21 cellular contexts compared by ENCODE assay signal in the genomic region with DNA sequence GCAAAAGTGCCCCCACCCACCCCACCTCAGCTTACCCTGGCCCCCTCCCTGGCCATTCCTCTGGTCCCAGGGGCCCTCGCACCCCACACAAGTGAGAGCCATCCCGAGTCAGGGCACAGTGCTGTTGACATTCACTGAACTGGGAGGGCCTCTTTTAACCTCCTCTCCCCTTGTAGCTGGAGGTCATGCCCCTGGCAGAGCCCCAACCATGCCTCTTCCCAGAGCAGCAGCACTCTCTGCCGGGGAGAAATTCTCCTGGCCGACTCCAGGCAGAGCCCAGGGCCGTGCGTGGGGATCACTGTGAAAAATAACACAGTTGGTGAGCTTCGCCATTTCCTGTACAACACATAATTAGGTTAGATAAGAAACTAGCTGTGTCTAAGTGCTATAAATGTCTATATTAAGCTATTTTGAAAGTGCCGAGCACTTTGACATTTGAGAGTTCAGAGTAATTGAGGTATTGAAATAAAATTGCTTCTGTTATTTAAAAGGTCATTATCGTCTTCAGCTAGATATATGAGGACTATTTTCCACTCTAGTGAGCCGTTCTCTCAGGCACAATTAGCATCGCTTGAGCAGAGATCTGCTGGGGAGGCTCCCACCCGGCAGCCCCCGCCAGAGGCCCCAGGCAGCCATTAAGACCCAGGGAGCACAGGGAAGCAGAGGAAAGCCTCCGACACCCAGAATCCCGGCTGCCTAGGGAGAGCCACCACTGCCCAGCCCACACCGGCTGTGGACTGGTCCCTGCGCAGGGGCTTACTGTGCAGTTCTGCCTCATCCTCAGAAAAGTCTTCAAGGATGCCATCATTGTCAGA.
DNase-seq lines count a peak whose midpoint lies in the region; ATAC-seq, FAIRE-seq and TF ChIP-seq lines count a peak whose summit lies in the region.
"Had no signal": no experiment of that assay in that cellular context is flagged by ENCODE, and none has a peak within 500 bp of the region (broad histone marks: within the 10 kb centered on the region; RNA-seq: fewer than 3 reads in every experiment).

No MANE protein-coding gene starts in this region.

- H3K9me3 ChIP-seq in liver (ENCODE audit: control insufficient read depth in 4 of 4, low read length in 3 of 4) (no peaks in the 10 kb centered on the region), HepG2 (ENCODE audit: low read length) (no peaks in the 10 kb centered on the region), adrenal gland (replicated peaks in 1 of 3) (no peaks in the 10 kb centered on the region), right lobe of liver (no peaks in the 10 kb centered on the region), small intestine (ENCODE audit: control insufficient read depth, low read depth) (no peaks in the 10 kb centered on the region)
- H3K9me3 ChIP-seq: A549, BE2C, left lung, mucosa of descending colon had no signal

- TF ChIP-seq EP300 in HepG2 (IDR thresholded peaks at IDR 0.05; ENCODE audit: low read depth in 2 of 2, low read length in 2 of 2) (no peak), HepG2 (CRISPR knock-in tag; IDR thresholded peaks at IDR 0.05; ENCODE audit: borderline replicate concordance) (no peak)

- no peak overlapping the region for H3K9ac ChIP-seq in liver (ENCODE audit: low read depth in 1 of 2, low read length in 2 of 2)
- no peak overlapping the region for H3K9ac ChIP-seq in HepG2 (ENCODE audit: insufficient read depth, low read depth, low read length)
- H3K9ac ChIP-seq: neural progenitor cell had no signal

- H2AFZ ChIP-seq in HepG2 (ENCODE audit: low read length): no peak overlapping the region
- H2AFZ ChIP-seq: neural progenitor cell had no signal

- DNase-seq in HepG2 (ENCODE audit: low spot score): no peak
- peak; percentile 47 to 80 (median 69) for DNase-seq in adrenal gland
- DNase-seq in right lobe of liver: no peak
- DNase-seq in activated CD4-positive, alpha-beta T cell treated with anti-CD3 and anti-CD28 coated beads for 1 hour: no peak
- DNase-seq in small intestine: no peak
- DNase-seq: activated CD4-positive, alpha-beta T cell treated with anti-CD3 and anti-CD28 coated beads for 48 hours; COR-L47; HCEC 1CT; left lung; MM.1S; mucosa of descending colon; NCI-H2107; NCI-H524 treated with DMSO at 0.1 percent for 48 hours; stimulated activated CD8-positive, alpha-beta memory T cell treated with anti-CD3 and anti-CD28 coated beads, Interleukin-4, amount 100 ng/mL, for 48 hours; T-cell had no signal

- in situ Hi-C loops in HepG2 (cut with HindIII; ENCODE audit: extremely low pct_ligation_motif_present, low pct_unique_long_range_greater_than_20kb): no loop called here

- ATAC-seq in HepG2 (no peak; the same call in 2 of the 3 replicates), right lobe of liver (peak; percentile 32 to 55 (median 44)), GM19351 (IDR thresholded peaks at IDR 0.05; ENCODE audit: unreplicated experiment) (no peak), HG03342 (IDR thresholded peaks at IDR 0.05; ENCODE audit: unreplicated experiment) (no peak)
- ATAC-seq: mucosa of descending colon, T-cell had no signal

- H3K4me1 ChIP-seq in liver (ENCODE audit: control insufficient read depth in 4 of 4, insufficient read depth in 4 of 4, low read length in 3 of 4) (peaks cover 0 to 2% (median 0%) of the 10 kb centered on the region in 4 donors), HepG2 (ENCODE audit: insufficient read depth, low read length) (no peaks in the 10 kb centered on the region), adrenal gland (replicated peaks in 1 of 2) (peaks cover 0 to 14% of the 10 kb centered on the region in 2 donors), right lobe of liver (peaks cover 0 to 6% (median 0%) of the 10 kb centered on the region in 4 donors), small intestine (ENCODE audit: control insufficient read depth in 2 of 2, insufficient read depth in 1 of 2, low read depth in 1 of 2, low read length in 1 of 2) (peaks cover 3 to 5% of the 10 kb centered on the region in 2 donors)
- H3K4me1 ChIP-seq: A549, BE2C, left lung, neural progenitor cell had no signal

- H3K79me2 ChIP-seq in HepG2 (ENCODE audit: insufficient read depth, low read length): no peaks in the 10 kb centered on the region

- H3K36me3 ChIP-seq in liver (ENCODE audit: control insufficient read depth in 4 of 4, insufficient read depth in 3 of 4, low read depth in 1 of 4, low read length in 3 of 4) (no peaks in the 10 kb centered on the region), HepG2 (replicated peaks in 1 of 2; ENCODE audit: control insufficient read depth in 1 of 2, insufficient read depth in 2 of 2, low read length in 2 of 2) (no peaks in the 10 kb centered on the region), adrenal gland (replicated peaks in 1 of 2) (no peaks in the 10 kb centered on the region), right lobe of liver (no peaks in the 10 kb centered on the region), small intestine (ENCODE audit: control insufficient read depth in 2 of 2, insufficient read depth in 2 of 2, low read length in 2 of 2) (no peaks in the 10 kb centered on the region)
- H3K36me3 ChIP-seq: BE2C, left lung, neural progenitor cell had no signal

- H3K27me3 ChIP-seq in liver (ENCODE audit: control insufficient read depth in 4 of 4, insufficient read depth in 4 of 4, low read length in 3 of 4) (no peaks in the 10 kb centered on the region), HepG2 (ENCODE audit: control insufficient read depth in 1 of 2, insufficient read depth in 2 of 2, low read length in 2 of 2) (no peaks in the 10 kb centered on the region), adrenal gland (no peaks in the 10 kb centered on the region), right lobe of liver (no peaks in the 10 kb centered on the region), small intestine (ENCODE audit: control insufficient read depth in 2 of 2, insufficient read depth in 2 of 2, low read length in 2 of 2) (no peaks in the 10 kb centered on the region)
- H3K27me3 ChIP-seq: BE2C, left lung, neural progenitor cell had no signal

- H3K27ac ChIP-seq in liver (ENCODE audit: low read depth in 1 of 2, low read length in 2 of 2) (no peak overlapping the region), HepG2 (ENCODE audit: extremely low read length, insufficient read depth, low read length) (no peak overlapping the region), adrenal gland (peak overlapping the region in 2 of 5 donors; percentile 25 to 49), right lobe of liver (no peak overlapping the region), small intestine (ENCODE audit: low read depth in 1 of 2, low read length in 1 of 2) (no peak overlapping the region)
- H3K27ac ChIP-seq: A549, left lung, neural progenitor cell had no signal

- no peak overlapping the region for H3K4me2 ChIP-seq in HepG2 (ENCODE audit: low read depth, low read length)
- H3K4me2 ChIP-seq: A549, neural progenitor cell had no signal

- no peaks in the 10 kb centered on the region for H4K20me1 ChIP-seq in HepG2 (ENCODE audit: insufficient read depth, low read length)

- intact Hi-C loops in HepG2 (cut with micrococcal nuclease; ENCODE audit: unreplicated experiment) (no loop called here), adrenal gland (cut with DNase I) (no loop called here), right lobe of liver (cut with DNase I) (no loop called here)

- POLR2A ChIA-PET in HepG2 (lab: Yijun Ruan, JAX): no interaction called here

- no TSS peak for BruUV-seq in HepG2 (replicated peaks; lab: Mats Ljungman, UMichigan)

- TF ChIP-seq POLR2A in HepG2 (IDR thresholded peaks at IDR 0.05; ENCODE audit: insufficient read depth in 1 of 2, low read depth in 2 of 2, low read length in 2 of 2) (no peak), adrenal gland (IDR thresholded peaks at IDR 0.05) (no peak), right lobe of liver (IDR thresholded peaks at IDR 0.05) (no peak)

- H3K4me3 ChIP-seq in liver (ENCODE audit: low read depth in 1 of 3, low read length in 3 of 3) (no peak overlapping the region), HepG2 (replicated peaks in 1 of 3; ENCODE audit: insufficient read depth in 1 of 3, low read depth in 2 of 3, low read length in 3 of 3) (no peak overlapping the region), adrenal gland (no peak overlapping the region), right lobe of liver (no peak overlapping the region), small intestine (ENCODE audit: low read depth in 1 of 2, low read length in 2 of 2) (no peak overlapping the region)
- H3K4me3 ChIP-seq: A549, left lung, mucosa of descending colon, neural progenitor cell had no signal

- 77% methylated on average over 17 of the region's 17 CpGs for WGBS in liver
- 42% methylated on average over 8 of the region's 17 CpGs for WGBS in HepG2 (ENCODE audit: low lambda C conversion rate)
- WGBS in adrenal gland, 4 donors: 42 to 50% (median 47%) methylated on average over 13 to 17 of the region's 17 CpGs
- WGBS in right lobe of liver (ENCODE audit: insufficient coverage, low coverage, low lambda C conversion rate, missing lambda C conversion rate): 60% methylated on average over 12 of the region's 17 CpGs
- WGBS in small intestine, 3 donors: 35 to 52% (median 45%) methylated on average over 17 of the region's 17 CpGs

- CTCF ChIA-PET in HepG2 (lab: Yijun Ruan, JAX; ENCODE audit: low intra/inter-chr PET ratio, low total read pairs): no interaction called here

- no peak for TF ChIP-seq CTCF in liver (IDR thresholded peaks at IDR 0.05; ENCODE audit: low read depth, low read length, missing input control)
- TF ChIP-seq CTCF in HepG2 (CRISPR knock-in tag; IDR thresholded peaks at IDR 0.05): no peak
- TF ChIP-seq CTCF in adrenal gland (IDR thresholded peaks at IDR 0.05): peak in 1 of 6 experiments; percentile 14
- TF ChIP-seq CTCF in right lobe of liver (IDR thresholded peaks at IDR 0.05): no peak

- FAIRE-seq in HepG2 (lab: Jason Lieb, UNC): no peak
- no peak for FAIRE-seq in small intestine (lab: Jason Lieb, UNC)
- FAIRE-seq: A549 had no signal

- TF ChIP-seq RAD21 in liver (IDR thresholded peaks at IDR 0.05): no peak
- no peak for TF ChIP-seq RAD21 in HepG2 (CRISPR knock-in tag; IDR thresholded peaks at IDR 0.05)

TF ChIP-seq in HepG2, 621 proteins besides CTCF, POLR2A, EP300 and RAD21 (continues in another document):
- TF ChIP-seq KAT7 (CRISPR knock-in tag; IDR thresholded peaks at IDR 0.05; ENCODE audit: borderline replicate concordance) (no peak), ZNF317 (CRISPR knock-in tag; IDR thresholded peaks at IDR 0.05) (no peak)

Comparison
In these comparisons a context has a peak if more than half of its experiments do, and no peak if none do; other contexts are left out.
1. ATAC-seq: peak in right lobe of liver (4 of 4); none in HepG2 (single experiment), GM19351 (single experiment) and HG03342 (single experiment).
2. DNase-seq: peak in adrenal gland (7 of 7); none in HepG2 (single experiment), right lobe of liver (0 of 3), activated CD4-positive, alpha-beta T cell treated with anti-CD3 and anti-CD28 coated beads for 1 hour (single experiment) and small intestine (single experiment).